ENCODE assay signal across 8 cellular contexts in genomic region chr3:195102609-195103467, GRCh38.
DNase-seq lines count a peak whose midpoint lies in the region; ATAC-seq and TF ChIP-seq lines count a peak whose summit lies in the region.

No MANE protein-coding gene starts in this region.

- H4K8ac ChIP-seq in H9 (replicated peaks; ENCODE audit: insufficient read length, low read depth, low read length): no peak overlapping the region

- no peak overlapping the region for H3K27ac ChIP-seq in H9 (ENCODE audit: insufficient read length, low read depth, low read length)
- no peak overlapping the region for H3K27ac ChIP-seq in lower lobe of right lung

- no peaks in the 10 kb centered on the region for H3K79me1 ChIP-seq in H9 (ENCODE audit: insufficient read depth, low read depth, low read length, poor library complexity, severe bottlenecking)

- TF ChIP-seq CTCF in H9 (conservative IDR thresholded peaks at IDR 0.05) (no peak), lower lobe of right lung (IDR thresholded peaks at IDR 0.05) (no peak)

- H3K14ac ChIP-seq in H9 (ENCODE audit: insufficient read depth, low read length): no peak overlapping the region

- H2BK15ac ChIP-seq in H9 (ENCODE audit: low read depth, low read length): no peak overlapping the region

- H3K56ac ChIP-seq in H9 (ENCODE audit: insufficient read length, low read depth, low read length): no peak overlapping the region

- no peaks in the 10 kb centered on the region for H3K36me3 Mint-ChIP-seq in activated T-helper 17 cell treated with anti-CD3 and anti-CD28 coated beads, Interleukin-2, amount 50 U/mL, for 72 hours (ENCODE audit: low read depth)
- H3K36me3 Mint-ChIP-seq in H9 (ENCODE audit: insufficient read depth in 1 of 3, low read depth in 3 of 3): peaks cover 0 to 4% (median 0%) of the 10 kb centered on the region in 3 experiments; a peak in 4 of 7 replicates

- no peak overlapping the region for H2BK20ac ChIP-seq in H9 (ENCODE audit: low read depth, low read length, poor library complexity, severe bottlenecking)

- no peak overlapping the region for H3T11ph ChIP-seq in H9 (ENCODE audit: low read length)

- H3K9me3 ChIP-seq in H9 (ENCODE audit: control insufficient read depth, low read depth, low read length) (no peaks in the 10 kb centered on the region), lower lobe of right lung (no peaks in the 10 kb centered on the region)

- H3K4me2 ChIP-seq in H9 (ENCODE audit: insufficient read depth, insufficient read length, low read length): no peak overlapping the region

- no peak overlapping the region for H2BK5ac ChIP-seq in H9 (ENCODE audit: insufficient read length, low read length)

- no peak overlapping the region for H3K4me3 Mint-ChIP-seq in activated T-helper 17 cell treated with anti-CD3 and anti-CD28 coated beads, Interleukin-2, amount 50 U/mL, for 72 hours
- H3K4me3 Mint-ChIP-seq in H9: no peak overlapping the region

- no peak overlapping the region for H2BK120ac ChIP-seq in H9 (ENCODE audit: low read depth, low read length, poor library complexity, severe bottlenecking)

- no CpG with 5 or more reads among the region's 32 CpGs for WGBS in H9 (ENCODE audit: extremely low coverage, insufficient read length, low lambda C conversion rate)

- no peak overlapping the region for H2BK12ac ChIP-seq in H9 (ENCODE audit: insufficient read length, low read depth, low read length)

- no peak overlapping the region for H2AFZ ChIP-seq in H9 (ENCODE audit: low read length)

- no peak overlapping the region for H3K4ac ChIP-seq in H9 (ENCODE audit: low read depth, low read length)

- no peak overlapping the region for H4K91ac ChIP-seq in H9 (ENCODE audit: insufficient read length, low read depth, low read length)

- no peak overlapping the region for H4K5ac ChIP-seq in H9 (ENCODE audit: insufficient read length, low read depth, low read length)

- ATAC-seq in activated T-helper 17 cell treated with anti-CD3 and anti-CD28 coated beads, Interleukin-2, amount 50 U/mL, for 72 hours (replicated peaks): peak; percentile 9
- ATAC-seq in left ventricle myocardium superior (peak; percentile 34), HG02852 (IDR thresholded peaks at IDR 0.05; ENCODE audit: unreplicated experiment) (no peak), lower lobe of right lung (no peak)

- H3K36me3 ChIP-seq in lower lobe of right lung: no peaks in the 10 kb centered on the region

- no peaks in the 10 kb centered on the region for H3K9me3 Mint-ChIP-seq in activated T-helper 17 cell treated with anti-CD3 and anti-CD28 coated beads, Interleukin-2, amount 50 U/mL, for 72 hours
- no peaks in the 10 kb centered on the region for H3K9me3 Mint-ChIP-seq in H9

- no peak overlapping the region for H2AK5ac ChIP-seq in H9 (ENCODE audit: insufficient read length, low read length)

- H3K27me3 ChIP-seq in H9 (ENCODE audit: insufficient read depth, low read length): no peaks in the 10 kb centered on the region
- H3K27me3 ChIP-seq in lower lobe of right lung (ENCODE audit: low read depth): no peaks in the 10 kb centered on the region

- no peak overlapping the region for H3K4me3 ChIP-seq in lower lobe of right lung

- no peak overlapping the region for H3K9ac ChIP-seq in H9 (ENCODE audit: extremely low read depth, insufficient read length, low read length)

- DNase-seq in HS-27A (ENCODE audit: low read depth): peak; percentile 70
- DNase-seq in left ventricle myocardium superior: peak; percentile 23
- peak; percentile 91 for DNase-seq in stromal cell of bone marrow (ENCODE audit: low read depth)
- no peak for DNase-seq in H9
- no peak for DNase-seq in stimulated activated CD4-positive, alpha-beta T cell treated with anti-CD3 and anti-CD28 coated beads, Interleukin-4, amount 100 ng/mL, for 4 hours
- no peak for DNase-seq in lower lobe of right lung

- H3K23ac ChIP-seq in H9 (ENCODE audit: insufficient read length, low read depth, low read length): no peak overlapping the region

- no peaks in the 10 kb centered on the region for H3K27me3 Mint-ChIP-seq in activated T-helper 17 cell treated with anti-CD3 and anti-CD28 coated beads, Interleukin-2, amount 50 U/mL, for 72 hours
- peaks cover 1% of the 10 kb centered on the region for H3K27me3 Mint-ChIP-seq in H9 (ENCODE audit: low read depth)

- H3K4me1 Mint-ChIP-seq in activated T-helper 17 cell treated with anti-CD3 and anti-CD28 coated beads, Interleukin-2, amount 50 U/mL, for 72 hours: peaks cover 6% of the 10 kb centered on the region
- H3K4me1 Mint-ChIP-seq in H9: peaks cover 16 to 19% of the 10 kb centered on the region in 2 experiments

- H3K27ac Mint-ChIP-seq in activated T-helper 17 cell treated with anti-CD3 and anti-CD28 coated beads, Interleukin-2, amount 50 U/mL, for 72 hours: no peak overlapping the region
- no peak overlapping the region; a peak in 1 of 7 replicates for H3K27ac Mint-ChIP-seq in H9

- peaks cover 3% of the 10 kb centered on the region for H3K23me2 ChIP-seq in H9 (ENCODE audit: insufficient read length, low read depth, low read length, poor library complexity, severe bottlenecking)

- intact Hi-C loops in left ventricle myocardium superior (cut with micrococcal nuclease) (loop anchor here (5.0 kb wide), 1 partner anchor 416 kb away; the partner anchor contains the start of gene FAM43A), lower lobe of right lung (cut with DNase I) (loop anchor here (10.0 kb wide), 1 partner anchor 418 kb away; the partner anchor contains the start of gene FAM43A)

- no peaks in the 10 kb centered on the region for H3K79me2 ChIP-seq in H9 (ENCODE audit: insufficient read depth, low read length)

- H4K20me1 ChIP-seq in H9 (ENCODE audit: control insufficient read depth, insufficient read depth, insufficient read length): no peaks in the 10 kb centered on the region

- H3K4me1 ChIP-seq in H9 (ENCODE audit: insufficient read depth, low read length) (no peaks in the 10 kb centered on the region; the same call in 1 of the 2 replicates), lower lobe of right lung (peaks cover 35% of the 10 kb centered on the region)

- no peak overlapping the region for H3K18ac ChIP-seq in H9 (ENCODE audit: insufficient read length, low read depth, low read length)

Comparison
In these comparisons a context has a peak if more than half of its experiments do, and no peak if none do; other contexts are left out.
1. DNase-seq: peak in HS-27A (single experiment), left ventricle myocardium superior (single experiment) and stromal cell of bone marrow (single experiment); none in H9 (single experiment), stimulated activated CD4-positive, alpha-beta T cell treated with anti-CD3 and anti-CD28 coated beads, Interleukin-4, amount 100 ng/mL, for 4 hours (0 of 2) and lower lobe of right lung (single experiment).
2. ATAC-seq: peak in activated T-helper 17 cell treated with anti-CD3 and anti-CD28 coated beads, Interleukin-2, amount 50 U/mL, for 72 hours (single experiment) and left ventricle myocardium superior (single experiment); none in HG02852 (single experiment) and lower lobe of right lung (0 of 2).